10 cellular contexts compared by ENCODE assay signal in the genomic region with DNA sequence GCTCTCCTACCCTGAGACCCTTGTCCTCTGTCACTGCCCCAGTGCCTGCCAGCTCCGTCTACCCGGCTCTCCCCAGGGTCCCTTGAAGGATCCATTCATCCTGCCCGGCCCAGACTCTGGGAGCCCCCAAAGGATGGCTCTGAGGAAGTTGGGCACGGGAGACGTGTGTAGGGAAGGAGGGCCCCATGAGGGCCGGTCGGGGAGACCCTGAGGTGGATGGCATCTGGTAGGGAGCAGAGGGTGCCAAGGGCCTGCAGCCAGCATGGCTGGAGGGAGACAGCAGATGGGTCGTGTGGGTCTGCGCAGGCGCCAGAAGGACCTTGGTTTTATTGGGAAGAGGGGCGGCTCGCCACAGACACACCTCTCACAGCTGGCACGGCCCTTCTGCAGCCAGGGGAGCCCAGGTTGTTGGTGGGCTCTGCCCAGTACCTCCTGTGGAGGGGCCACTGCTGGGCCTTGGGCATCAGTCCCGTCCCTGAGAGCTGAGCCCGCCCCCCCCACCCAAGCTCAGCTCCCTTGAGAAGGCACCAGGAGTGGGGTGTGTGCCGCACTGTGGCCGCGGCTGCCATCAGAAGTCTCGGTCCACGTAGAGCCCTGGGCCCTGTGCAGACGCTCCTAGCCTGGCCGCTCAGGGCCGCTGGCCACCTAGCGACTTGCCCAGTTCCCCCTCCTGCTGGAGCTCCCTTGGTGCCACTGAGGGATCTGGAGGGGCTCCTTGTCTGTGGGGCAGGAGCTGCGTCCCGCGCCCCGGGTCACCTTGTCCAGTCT. TPM values are rescaled to one million over a fixed set of nuclear protein-coding genes. Genes with fewer than 3 reads are reported as not detected.
"Had no signal": no experiment of that assay in that cellular context is flagged by ENCODE, and none has a peak within 500 bp of the region (broad histone marks: within the 10 kb centered on the region; RNA-seq: fewer than 3 reads in every experiment).

No MANE protein-coding gene starts in this region.

- H3K27ac Mint-ChIP-seq: IgD-negative memory B cell had no signal

- DNase-seq: GM23248, GOT3, H7, KG1 had no signal

- H3K9me3 ChIP-seq: HAP-1 had no signal

- H3K27ac ChIP-seq: GM23248, HL-60 had no signal

- H3K27me3 Mint-ChIP-seq: IgD-negative memory B cell had no signal

- H3K9ac ChIP-seq: GM23248 had no signal

- ATAC-seq: HCT116, HepG2 had no signal

- H3K4me3 Mint-ChIP-seq: IgD-negative memory B cell had no signal

- H2AFZ ChIP-seq: GM23248 had no signal

- H3K36me3 Mint-ChIP-seq: IgD-negative memory B cell had no signal

- H3K4me1 ChIP-seq: HAP-1 had no signal

- H3K9me3 Mint-ChIP-seq: IgD-negative memory B cell had no signal

- H3K4me3 ChIP-seq: GM23248, HAP-1 had no signal

RNA-seq across cellular contexts. Expression of gene PRSS27, which starts 21.7 kb away (rescaled TPM):
- total RNA-seq: HT1080 had no signal
- polyA plus RNA-seq: IgD-negative memory B cell had no signal
